ENCODE assay signal across 9 cellular contexts in genomic region chr10:32413513-32413912, GRCh38. TPM values are rescaled to one million over a fixed set of nuclear protein-coding genes. Genes with fewer than 3 reads are reported as not detected.
DNase-seq lines count a peak whose midpoint lies in the region; ATAC-seq lines count a peak whose summit lies in the region.
"Had no signal": no experiment of that assay in that cellular context is flagged by ENCODE, and none has a peak within 500 bp of the region (broad histone marks: within the 10 kb centered on the region; RNA-seq: fewer than 3 reads in every experiment).

No MANE protein-coding gene starts in this region.

- no peak for ATAC-seq in GM19467 (IDR thresholded peaks at IDR 0.05; ENCODE audit: unreplicated experiment)

- peak; percentile 44 for DNase-seq in HS-5 (ENCODE audit: low read depth)
- peak in 2 of 3 experiments; percentile 11 to 30 for DNase-seq in activated CD8-positive, alpha-beta memory T cell treated with anti-CD3 and anti-CD28 coated beads for 48 hours (ENCODE audit: low read depth in 2 of 3, low spot score in 2 of 3)
- peak; percentile 4 for DNase-seq in glomerular endothelial cell (ENCODE audit: extremely low read depth, low read depth, low spot score)
- DNase-seq in stimulated activated CD8-positive, alpha-beta memory T cell treated with anti-CD3 and anti-CD28 coated beads, Interleukin-4, amount 100 ng/mL, for 48 hours: peak; percentile 68
- no peak for DNase-seq in HuH-7.5 (ENCODE audit: low spot score)
- no peak for DNase-seq in NCI-H446 (lab: John Stamatoyannopoulos, UW)
- DNase-seq: left cardiac atrium, NCI-H1417 treated with DMSO at 0.1 percent for 48 hours had no signal

RNA-seq across cellular contexts. Expression of gene CCDC7, which starts 32.4 kb away (rescaled TPM):
- total RNA-seq in glomerular endothelial cell: 2.4 and 4.4 TPM in 2 replicates

Comparison
In these comparisons a context has a peak if more than half of its experiments do, and no peak if none do; other contexts are left out.
1. DNase-seq: peak in HS-5 (single experiment), activated CD8-positive, alpha-beta memory T cell treated with anti-CD3 and anti-CD28 coated beads for 48 hours (2 of 3), glomerular endothelial cell (single experiment) and stimulated activated CD8-positive, alpha-beta memory T cell treated with anti-CD3 and anti-CD28 coated beads, Interleukin-4, amount 100 ng/mL, for 48 hours (single experiment); none in HuH-7.5 (single experiment) and NCI-H446 (0 of 2).